11 cellular contexts compared by ENCODE assay signal in genomic region chr5:3310551-3311340, GRCh38.
DNase-seq lines count a peak whose midpoint lies in the region; ATAC-seq lines count a peak whose summit lies in the region.
"Had no signal": no experiment of that assay in that cellular context is flagged by ENCODE, and none has a peak within 500 bp of the region (broad histone marks: within the 10 kb centered on the region; RNA-seq: fewer than 3 reads in every experiment).

No MANE protein-coding gene starts in this region.

- peak; percentile 99 for DNase-seq in M059J (ENCODE audit: low read depth)
- DNase-seq in SJSA1 (ENCODE audit: low read depth in 1 of 2, low spot score in 2 of 2), result peak; percentile 29 to 61
- DNase-seq in glomerular endothelial cell (ENCODE audit: extremely low read depth, low read depth, low spot score), result peak; percentile 47
- DNase-seq in sciatic nerve (ENCODE audit: low spot score), result no peak
- DNase-seq: NCI-H510A; stimulated activated naive B cell treated with anti-CD40 and anti-IgM and Interleukin-4, amounts not matched to agents 10 μg/mL and 1 μg/mL and 100 μg/mL, for 72 hours had no signal

- H3K4me3 ChIP-seq in SJSA1, result no peak overlapping the region

- peaks cover 65% of the 10 kb centered on the region for H3K9me3 ChIP-seq in SJSA1 (replicated peaks)

- ATAC-seq in sciatic nerve, result peak; percentile 66
- no peak for ATAC-seq in GM21529 (IDR thresholded peaks at IDR 0.05; ENCODE audit: unreplicated experiment)
- no peak for ATAC-seq in HG03439 (IDR thresholded peaks at IDR 0.05; ENCODE audit: unreplicated experiment)
- ATAC-seq in HG02759 (IDR thresholded peaks at IDR 0.05; ENCODE audit: unreplicated experiment), result no peak
- ATAC-seq in GM21360 (IDR thresholded peaks at IDR 0.05; ENCODE audit: unreplicated experiment), result no peak
- ATAC-seq: activated T-helper 17 cell treated with anti-CD3 and anti-CD28 coated beads, Interleukin-2, amount 50 U/mL, for 72 hours; stimulated activated naive B cell treated with anti-CD40 and anti-IgM and Interleukin-4, amounts not matched to agents 10 μg/mL and 1 μg/mL and 100 μg/mL, for 72 hours had no signal

- no peaks in the 10 kb centered on the region for H3K27me3 ChIP-seq in SJSA1 (replicated peaks)

- no peaks in the 10 kb centered on the region for H3K36me3 ChIP-seq in SJSA1

- H3K27ac ChIP-seq in SJSA1, result no peak overlapping the region

- H3K4me1 ChIP-seq in SJSA1 (replicated peaks), result no peaks in the 10 kb centered on the region

- intact Hi-C loops in sciatic nerve (cut with DNase I), result no loop called here
